Comparison of ENCODE assay signal across 28 cellular contexts in the genomic region with DNA sequence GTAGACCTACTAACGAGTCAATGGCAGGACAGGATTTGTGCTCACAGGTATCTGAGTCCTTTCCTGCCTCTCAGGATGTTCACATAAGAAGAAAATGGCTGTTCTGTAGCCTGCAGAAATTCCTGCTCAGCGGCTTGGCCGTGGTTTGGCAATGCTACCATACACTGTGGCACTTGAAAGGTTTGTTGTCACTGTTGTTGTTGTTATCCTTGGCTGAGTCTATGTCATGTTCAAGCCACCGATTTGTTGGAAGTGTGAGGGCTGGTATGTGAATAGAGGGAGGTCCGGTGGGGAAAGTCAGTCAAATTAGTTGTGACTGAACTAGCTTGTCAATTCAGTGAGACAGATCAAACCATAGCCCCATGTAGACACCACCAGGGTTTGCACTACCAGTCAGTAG.
"Had no signal": no experiment of that assay in that cellular context is flagged by ENCODE, and none has a peak within 500 bp of the region (broad histone marks: within the 10 kb centered on the region; RNA-seq: fewer than 3 reads in every experiment).

No MANE protein-coding gene starts in this region.

- H3K27me3 Mint-ChIP-seq: activated B cell treated with CpG ODN at 0.5 μM for 24 hours; activated naive CD4-positive, alpha-beta T cell treated with anti-CD3 and anti-CD28 coated beads, Interleukin-2, amount 10 ng/mL, durations not matched to agents 7 days and 5 days; progenitor cell of endocrine pancreas had no signal

- ATAC-seq: left lung, lower lobe of right lung, mucosa of descending colon, sciatic nerve, SK-N-SH treated with all-trans-retinoic acid at 6 μM for 48 hours had no signal

- H3K4me1 Mint-ChIP-seq: activated B cell treated with CpG ODN at 0.5 μM for 24 hours; activated naive CD4-positive, alpha-beta T cell treated with anti-CD3 and anti-CD28 coated beads, Interleukin-2, amount 10 ng/mL, durations not matched to agents 7 days and 5 days; activated naive CD8-positive, alpha-beta T cell treated with anti-CD3 and anti-CD28 coated beads, Interleukin-2, amount 10 ng/mL, durations not matched to agents 7 days and 5 days had no signal

- H3K27ac Mint-ChIP-seq: activated B cell treated with CpG ODN at 0.5 μM for 24 hours; activated naive CD4-positive, alpha-beta T cell treated with anti-CD3 and anti-CD28 coated beads, Interleukin-2, amount 10 ng/mL, durations not matched to agents 7 days and 5 days; activated naive CD8-positive, alpha-beta T cell treated with anti-CD3 and anti-CD28 coated beads, Interleukin-2, amount 10 ng/mL, durations not matched to agents 7 days and 5 days; nephron; progenitor cell of endocrine pancreas; stimulated activated naive CD8-positive, alpha-beta T cell treated with anti-CD3 and anti-CD28 coated beads, Interleukin-15, Interleukin-2, amounts not matched to agents 100 ng/mL and 50 ng/mL, for 24 hours had no signal

- H3K9me3 Mint-ChIP-seq: activated B cell treated with CpG ODN at 0.5 μM for 24 hours; activated naive CD4-positive, alpha-beta T cell treated with anti-CD3 and anti-CD28 coated beads, Interleukin-2, amount 10 ng/mL, durations not matched to agents 7 days and 5 days; activated naive CD8-positive, alpha-beta T cell treated with anti-CD3 and anti-CD28 coated beads, Interleukin-2, amount 10 ng/mL, durations not matched to agents 7 days and 5 days; nephron; stimulated activated naive CD8-positive, alpha-beta T cell treated with anti-CD3 and anti-CD28 coated beads, Interleukin-15, Interleukin-2, amounts not matched to agents 100 ng/mL and 50 ng/mL, for 24 hours had no signal

- H3K4me3 ChIP-seq: breast epithelium, colonic mucosa, left lung, lower lobe of right lung, mucosa of descending colon, skin epidermis, tibial artery had no signal

- H3K9me3 ChIP-seq: breast epithelium, colonic mucosa, left lung, lower lobe of right lung, mucosa of descending colon, neutrophil, tibial artery had no signal

- H3K4me3 Mint-ChIP-seq: activated B cell treated with CpG ODN at 0.5 μM for 24 hours; activated naive CD4-positive, alpha-beta T cell treated with anti-CD3 and anti-CD28 coated beads, Interleukin-2, amount 10 ng/mL, durations not matched to agents 7 days and 5 days; activated naive CD8-positive, alpha-beta T cell treated with anti-CD3 and anti-CD28 coated beads, Interleukin-2, amount 10 ng/mL, durations not matched to agents 7 days and 5 days; nephron; stimulated activated naive CD8-positive, alpha-beta T cell treated with anti-CD3 and anti-CD28 coated beads, Interleukin-15, Interleukin-2, amounts not matched to agents 100 ng/mL and 50 ng/mL, for 24 hours had no signal

- H3K27me3 ChIP-seq: breast epithelium, colonic mucosa, left lung, neutrophil, tibial artery had no signal

- H3K27ac ChIP-seq: breast epithelium, colonic mucosa, left lung, lower lobe of right lung, neutrophil, tibial artery had no signal

- H3K36me3 Mint-ChIP-seq: activated naive CD4-positive, alpha-beta T cell treated with anti-CD3 and anti-CD28 coated beads, Interleukin-2, amount 10 ng/mL, durations not matched to agents 7 days and 5 days; activated naive CD8-positive, alpha-beta T cell treated with anti-CD3 and anti-CD28 coated beads, Interleukin-2, amount 10 ng/mL, durations not matched to agents 7 days and 5 days had no signal

- DNase-seq: activated B cell treated with CpG ODN at 0.5 μM for 24 hours; activated CD4-positive, alpha-beta T cell treated with anti-CD3 and anti-CD28 coated beads for 4 hours; activated CD4-positive, alpha-beta T cell treated with anti-CD3 and anti-CD28 coated beads, Interleukin-2, amount 50 U/mL, for 48 hours; activated CD8-positive, alpha-beta memory T cell treated with anti-CD3 and anti-CD28 coated beads for 24 hours; activated gamma-delta T cell; activated naive CD4-positive, alpha-beta T cell treated with anti-CD3 and anti-CD28 coated beads, Interleukin-2, amount 10 ng/mL, durations not matched to agents 7 days and 5 days; activated naive CD8-positive, alpha-beta T cell treated with anti-CD3 and anti-CD28 coated beads, Interleukin-2, amount 10 ng/mL, durations not matched to agents 7 days and 5 days; colonic mucosa; effector memory CD4-positive, alpha-beta T cell; kidney glomerular epithelial cell; left lung; lower lobe of right lung; mesendoderm; mucosa of descending colon; stimulated activated CD4-positive, alpha-beta T cell treated with anti-CD3 and anti-CD28 coated beads, Interleukin-12 subunit alpha, Interleukin-12 subunit beta, amount 100 ng/mL, for 4 hours; stimulated activated CD4-positive, alpha-beta T cell treated with anti-CD3 and anti-CD28 coated beads, Interleukin-4, amount 100 ng/mL, for 1 hour; T-helper 2 cell; tibial artery had no signal

- H3K4me1 ChIP-seq: breast epithelium, colonic mucosa, left lung, lower lobe of right lung, tibial artery had no signal

- FAIRE-seq: astrocyte, frontal cortex had no signal

- H3K36me3 ChIP-seq: breast epithelium, colonic mucosa, left lung, lower lobe of right lung, tibial artery had no signal
